17 cellular contexts compared by ENCODE assay signal in the genomic region with DNA sequence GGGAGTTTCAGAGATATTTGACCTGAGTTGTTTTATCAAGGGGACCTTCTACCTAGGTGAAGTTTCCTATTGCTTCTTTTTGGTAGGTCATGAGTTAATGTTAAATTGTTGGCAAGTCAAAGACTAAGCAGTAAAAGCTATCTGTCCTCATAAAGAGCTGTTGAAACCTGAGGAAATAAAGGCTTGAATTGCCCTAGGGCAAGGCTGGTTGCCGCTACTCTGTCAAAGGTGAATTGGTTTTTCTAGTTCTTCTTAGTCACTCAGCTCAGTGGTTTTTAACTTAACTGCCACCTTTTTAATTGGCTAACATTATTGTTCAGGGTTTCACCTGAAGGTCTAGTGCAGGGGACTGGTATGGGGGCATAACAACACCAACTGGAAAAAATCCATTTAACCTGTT.
"Had no signal": no experiment of that assay in that cellular context is flagged by ENCODE, and none has a peak within 500 bp of the region (broad histone marks: within the 10 kb centered on the region; RNA-seq: fewer than 3 reads in every experiment).

No MANE protein-coding gene starts in this region.

- H3K4me1 Mint-ChIP-seq: stimulated activated memory B cell treated with anti-CD40 and anti-IgM and Interleukin-4, amounts not matched to agents 10 μg/mL and 1 μg/mL and 100 μg/mL, for 72 hours had no signal

- H3K27ac Mint-ChIP-seq: activated T-helper 17 cell treated with anti-CD3 and anti-CD28 coated beads, Interleukin-2, amount 50 U/mL, for 72 hours; dendritic cell treated with granulocyte-macrophage colony-stimulating factor and Interleukin-4, amounts not matched to agents 40 ng/mL and 50 ng/mL, for 4 days; naive thymus-derived CD4-positive, alpha-beta T cell; stimulated activated memory B cell treated with anti-CD40 and anti-IgM and Interleukin-4, amounts not matched to agents 10 μg/mL and 1 μg/mL and 100 μg/mL, for 72 hours had no signal

- H3K27me3 ChIP-seq: gastroesophageal sphincter, heart right ventricle, left lung had no signal

- DNase-seq: activated CD4-positive, CD25-positive, alpha-beta regulatory T cell treated with anti-CD3 and anti-CD28 coated beads, Interleukin-2, amount 50 U/mL, for 72 hours; activated naive CD4-positive, alpha-beta T cell treated with Interleukin-2 at 50 U/mL for 16 hours; activated T-cell treated with anti-CD3 and anti-CD28 coated beads for 4 hours; aorta; effector memory CD4-positive, alpha-beta T cell; erythroblast; heart right ventricle; left lung; mucosa of descending colon; naive thymus-derived CD4-positive, alpha-beta T cell; stimulated activated CD4-positive, alpha-beta T cell treated with anti-CD3 and anti-CD28 coated beads, Interleukin-2, amount 100 ng/mL, for 48 hours; T1000 had no signal

- H3K27me3 Mint-ChIP-seq: activated T-helper 17 cell treated with anti-CD3 and anti-CD28 coated beads, Interleukin-2, amount 50 U/mL, for 72 hours; dendritic cell treated with granulocyte-macrophage colony-stimulating factor and Interleukin-4, amounts not matched to agents 40 ng/mL and 50 ng/mL, for 4 days; naive thymus-derived CD4-positive, alpha-beta T cell; stimulated activated memory B cell treated with anti-CD40 and anti-IgM and Interleukin-4, amounts not matched to agents 10 μg/mL and 1 μg/mL and 100 μg/mL, for 72 hours had no signal

- ATAC-seq: activated T-helper 17 cell treated with anti-CD3 and anti-CD28 coated beads, Interleukin-2, amount 50 U/mL, for 72 hours; gastroesophageal sphincter; heart right ventricle; left lung; mucosa of descending colon; naive thymus-derived CD4-positive, alpha-beta T cell; stimulated activated memory B cell treated with anti-CD40 and anti-IgM and Interleukin-4, amounts not matched to agents 10 μg/mL and 1 μg/mL and 100 μg/mL, for 72 hours had no signal

- H2AFZ ChIP-seq: parathyroid adenoma had no signal

- H3K9me3 Mint-ChIP-seq: dendritic cell treated with granulocyte-macrophage colony-stimulating factor and Interleukin-4, amounts not matched to agents 40 ng/mL and 50 ng/mL, for 4 days; stimulated activated memory B cell treated with anti-CD40 and anti-IgM and Interleukin-4, amounts not matched to agents 10 μg/mL and 1 μg/mL and 100 μg/mL, for 72 hours had no signal

- H3K36me3 Mint-ChIP-seq: naive thymus-derived CD4-positive, alpha-beta T cell; stimulated activated memory B cell treated with anti-CD40 and anti-IgM and Interleukin-4, amounts not matched to agents 10 μg/mL and 1 μg/mL and 100 μg/mL, for 72 hours had no signal

- H3K36me3 ChIP-seq: gastroesophageal sphincter, heart right ventricle, left lung had no signal

- H3K27ac ChIP-seq: gastroesophageal sphincter, heart right ventricle, left lung, parathyroid adenoma had no signal

- H3K4me1 ChIP-seq: gastroesophageal sphincter, heart right ventricle, left lung, parathyroid adenoma had no signal

- H3K9ac ChIP-seq: parathyroid adenoma had no signal

- H3K79me2 ChIP-seq: parathyroid adenoma had no signal

- H3K4me3 Mint-ChIP-seq: activated T-helper 17 cell treated with anti-CD3 and anti-CD28 coated beads, Interleukin-2, amount 50 U/mL, for 72 hours; dendritic cell treated with granulocyte-macrophage colony-stimulating factor and Interleukin-4, amounts not matched to agents 40 ng/mL and 50 ng/mL, for 4 days; naive thymus-derived CD4-positive, alpha-beta T cell; stimulated activated memory B cell treated with anti-CD40 and anti-IgM and Interleukin-4, amounts not matched to agents 10 μg/mL and 1 μg/mL and 100 μg/mL, for 72 hours had no signal

- H3K4me3 ChIP-seq: gastroesophageal sphincter, heart right ventricle, left lung, mucosa of descending colon had no signal

- H3K9me3 ChIP-seq: gastroesophageal sphincter, heart right ventricle, left lung had no signal
